In the genomic region with DNA sequence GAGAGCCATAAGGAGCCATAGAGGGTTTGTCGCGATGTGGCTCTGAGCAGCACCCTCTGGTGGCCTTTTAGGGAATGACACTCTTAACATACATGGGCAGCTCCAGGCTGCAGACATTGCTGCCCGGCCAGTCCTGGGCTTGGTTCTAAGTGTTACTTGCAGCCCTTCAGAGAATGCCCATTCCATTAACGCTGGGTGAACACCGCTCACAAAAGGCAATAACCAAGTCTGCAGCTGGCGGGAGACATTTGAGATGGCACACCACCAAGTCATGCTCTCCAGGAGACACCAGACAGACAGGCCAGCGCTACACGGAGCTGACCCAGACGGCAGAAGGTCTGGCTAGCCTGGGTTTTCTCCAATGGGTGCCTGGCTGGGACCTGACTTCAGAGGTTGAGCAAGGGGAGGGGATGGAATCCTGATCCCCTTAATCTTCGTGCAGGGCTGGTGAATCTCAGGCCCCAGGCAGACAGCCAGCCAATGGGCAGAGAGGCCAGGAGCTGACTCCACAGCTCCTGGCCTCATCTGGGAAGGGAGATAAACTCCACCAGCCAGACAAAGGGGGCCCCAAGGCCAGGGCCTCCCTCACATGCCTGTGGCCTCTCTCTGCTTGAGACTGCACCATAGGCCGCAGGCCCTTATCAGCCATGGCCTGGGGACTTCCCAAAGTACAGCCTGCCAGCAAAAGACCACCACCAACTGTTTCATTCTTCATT, we compare ENCODE assay signal across 8 cellular contexts. TPM values are rescaled to one million over a fixed set of nuclear protein-coding genes. Genes with fewer than 3 reads are reported as not detected.
A peak's percentile ranks its signal among the peaks of the same experiment; 100 is the strongest.
DNase-seq lines count a peak whose midpoint lies in the region; ATAC-seq and TF ChIP-seq lines count a peak whose summit lies in the region.

No MANE protein-coding gene starts in this region.

- ATAC-seq in GM19397 (IDR thresholded peaks at IDR 0.05; ENCODE audit: unreplicated experiment) (peak; percentile 54), left cardiac atrium (peak; percentile 90 to 92), aorta (ENCODE audit: low FRiP score) (peak; percentile 94)

- no peak overlapping the region for H3K4me3 ChIP-seq in AG10803 (ENCODE audit: low read length)
- H3K4me3 ChIP-seq in adipocyte (ENCODE audit: low read length): no peak overlapping the region
- H3K4me3 ChIP-seq in aorta (ENCODE audit: low read length in 2 of 2): no peak overlapping the region

- DNase-seq in AG10803 (ENCODE audit: low read depth) (peak; percentile 78), NCI-H1092 treated with DMSO at 0.1 percent for 48 hours (lab: John Stamatoyannopoulos, UW) (peak; percentile 76), SW 1271 (lab: John Stamatoyannopoulos, UW) (peak; percentile 33 to 69), adipocyte (ENCODE audit: low read depth) (peak; percentile 91), left cardiac atrium (peak; percentile 77), putamen (ENCODE audit: low spot score) (peak; percentile 74), aorta (peak in 1 of 2 donors; percentile 78)

- WGBS in aorta, 2 donors: 8 to 12% methylated on average over 11 of the region's 11 CpGs

- peaks cover 3% of the 10 kb centered on the region for H3K4me1 ChIP-seq in adipocyte (ENCODE audit: control insufficient read depth, insufficient read depth, low read length)
- no peaks in the 10 kb centered on the region for H3K4me1 ChIP-seq in aorta (ENCODE audit: control insufficient read depth in 1 of 2, insufficient read depth in 2 of 2, low read length in 2 of 2)

- peak; percentile 89 for TF ChIP-seq CTCF in AG10803 (conservative IDR thresholded peaks at IDR 0.05; ENCODE audit: low read length)

- no peak overlapping the region for H3K27ac ChIP-seq in aorta (ENCODE audit: low read depth in 1 of 2, low read length in 2 of 2)

- peak overlapping the region; percentile 18 for H3K9ac ChIP-seq in adipocyte (ENCODE audit: low read length)

- H3K9me3 ChIP-seq in adipocyte (ENCODE audit: control insufficient read depth, low read length): no peaks in the 10 kb centered on the region
- no peaks in the 10 kb centered on the region for H3K9me3 ChIP-seq in aorta (ENCODE audit: control insufficient read depth, low read length)

- intact Hi-C loops in left cardiac atrium (cut with DNase I): loop anchor here in 1 of 2 donors (5.0 kb wide), 1 partner anchor 195 kb away; no protein-coding TSS in a partner anchor
- intact Hi-C loops in aorta (cut with DNase I): loop anchor here (2.0 kb wide), 2 partner anchors 28 to 198 kb away; no protein-coding TSS in a partner anchor

- H3K36me3 ChIP-seq in adipocyte (ENCODE audit: control insufficient read depth, insufficient read depth, low read length, severe bottlenecking) (no peaks in the 10 kb centered on the region), aorta (ENCODE audit: control insufficient read depth in 1 of 2, insufficient read depth in 2 of 2, low read length in 1 of 2) (no peaks in the 10 kb centered on the region)

- H3K27me3 ChIP-seq in adipocyte (replicated peaks; ENCODE audit: control insufficient read depth, insufficient read depth, low read length) (peaks cover 5% of the 10 kb centered on the region), aorta (ENCODE audit: control insufficient read depth in 1 of 2, insufficient read depth in 2 of 2, low read length in 1 of 2) (no peaks in the 10 kb centered on the region)

RNA-seq across cellular contexts. Expression of a gene that starts 58.8 kb away (rescaled TPM):
- total RNA-seq in left cardiac atrium (10 to 100 TPM; 33.2 to 35.2 TPM), aorta (10 to 100 TPM; 35.9 to 57.0 TPM)
- 10 to 100 TPM; 11.4 to 36.3 TPM for polyA plus RNA-seq in aorta
